ENCODE assay signal across 13 cellular contexts in the genomic region with DNA sequence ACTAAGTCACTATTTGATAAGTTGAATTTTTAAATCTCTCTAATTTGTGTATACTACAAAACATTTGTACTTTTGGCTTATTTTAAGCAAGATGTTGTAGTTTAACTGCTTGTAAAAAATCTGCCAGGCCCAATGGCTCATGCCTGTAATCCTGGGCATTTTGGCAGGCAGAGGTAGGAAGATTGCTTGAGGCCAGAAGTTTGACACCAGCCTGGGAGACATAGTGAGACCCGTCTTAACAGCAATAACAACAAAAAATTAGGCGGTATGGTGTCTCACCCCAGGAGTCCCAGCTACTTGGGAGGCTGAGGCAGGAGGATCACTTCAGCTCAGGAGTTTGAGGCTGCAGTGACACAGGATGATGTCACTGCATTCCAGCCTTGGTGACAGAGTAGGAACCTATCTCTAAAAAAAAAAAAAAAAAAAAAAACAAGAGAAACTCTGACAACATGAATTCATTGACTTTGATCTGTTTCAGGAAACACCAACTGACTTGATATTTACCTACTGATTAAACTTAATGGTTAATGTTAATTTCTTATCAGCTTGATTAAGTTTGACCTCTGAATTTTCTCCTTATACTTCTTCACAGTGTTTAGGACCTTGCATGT. TPM values are rescaled to one million over a fixed set of nuclear protein-coding genes. Genes with fewer than 3 reads are reported as not detected.
DNase-seq lines count a peak whose midpoint lies in the region; ATAC-seq and TF ChIP-seq lines count a peak whose summit lies in the region.
"Had no signal": no experiment of that assay in that cellular context is flagged by ENCODE, and none has a peak within 500 bp of the region (broad histone marks: within the 10 kb centered on the region; RNA-seq: fewer than 3 reads in every experiment).

No MANE protein-coding gene starts in this region.

- H3K27ac ChIP-seq in breast epithelium (no peak overlapping the region), brain microvascular endothelial cell (peak overlapping the region; percentile 32), lung (ENCODE audit: low read depth in 1 of 2, low read length in 1 of 2) (no peak overlapping the region), upper lobe of left lung (peak overlapping the region in 3 of 4 donors; percentile 3 to 44 (median 10))
- H3K27ac ChIP-seq: left ventricle myocardium inferior had no signal

- peak; percentile 29 for ATAC-seq in lung (ENCODE audit: insufficient read depth, low FRiP score)
- ATAC-seq in upper lobe of left lung (ENCODE audit: low FRiP score in 2 of 2): no peak
- ATAC-seq in GM21529 (IDR thresholded peaks at IDR 0.05; ENCODE audit: unreplicated experiment): no peak
- ATAC-seq in left cardiac atrium: no peak
- ATAC-seq: stimulated activated naive CD8-positive, alpha-beta T cell treated with anti-CD3 and anti-CD28 coated beads, Interleukin-15, Interleukin-2, amounts not matched to agents 100 U/mL and 50 U/mL, for 24 hours had no signal

- H3K36me3 ChIP-seq in breast epithelium: no peaks in the 10 kb centered on the region
- H3K36me3 ChIP-seq in brain microvascular endothelial cell (replicated peaks): no peaks in the 10 kb centered on the region
- H3K36me3 ChIP-seq in lung (ENCODE audit: control insufficient read depth in 2 of 2, insufficient read depth in 2 of 2, low read length in 2 of 2): no peaks in the 10 kb centered on the region
- H3K36me3 ChIP-seq in upper lobe of left lung: no peaks in the 10 kb centered on the region
- H3K36me3 ChIP-seq: HAP-1, left ventricle myocardium inferior had no signal

- no peaks in the 10 kb centered on the region for H3K27me3 ChIP-seq in breast epithelium
- no peaks in the 10 kb centered on the region for H3K27me3 ChIP-seq in brain microvascular endothelial cell (replicated peaks)
- no peaks in the 10 kb centered on the region for H3K27me3 ChIP-seq in lung (ENCODE audit: control insufficient read depth, insufficient read depth)
- H3K27me3 ChIP-seq in upper lobe of left lung: no peaks in the 10 kb centered on the region

- H3K4me1 ChIP-seq in breast epithelium (no peaks in the 10 kb centered on the region), lung (ENCODE audit: control insufficient read depth in 2 of 2, insufficient read depth in 2 of 2, low read length in 2 of 2) (peaks cover 2 to 8% of the 10 kb centered on the region in 2 donors), upper lobe of left lung (peaks cover 0 to 3% (median 0%) of the 10 kb centered on the region in 4 donors)
- H3K4me1 ChIP-seq: HAP-1, left ventricle myocardium inferior had no signal

- peaks cover 46% of the 10 kb centered on the region for H3K4me1 Mint-ChIP-seq in MCF 10A (ENCODE audit: insufficient read depth, unreplicated experiment)
- H3K4me1 Mint-ChIP-seq: endodermal cell had no signal

- H3K27me3 Mint-ChIP-seq in MCF 10A (ENCODE audit: insufficient read depth, unreplicated experiment): no peaks in the 10 kb centered on the region

- POLR2A ChIA-PET in MCF 10A (lab: Yijun Ruan, JAX): interaction anchor here (0.6 to 2.5 kb wide), 8 partner anchors 8 to 141 kb away, joined by 3 to 23 read pairs (median 6); a partner anchor contains a TSS

- peak overlapping the region; percentile 8 for H3K4me3 Mint-ChIP-seq in MCF 10A (ENCODE audit: unreplicated experiment)
- H3K4me3 Mint-ChIP-seq: endodermal cell had no signal

- no peaks in the 10 kb centered on the region for H3K9me3 ChIP-seq in breast epithelium
- H3K9me3 ChIP-seq in lung (ENCODE audit: control insufficient read depth in 2 of 2, insufficient read depth in 1 of 2, low read length in 1 of 2): no peaks in the 10 kb centered on the region
- no peaks in the 10 kb centered on the region for H3K9me3 ChIP-seq in upper lobe of left lung
- H3K9me3 ChIP-seq: HAP-1, left ventricle myocardium inferior had no signal

- in situ Hi-C loops in brain microvascular endothelial cell (cut with HindIII; ENCODE audit: low pct_ligation_motif_present, low sequenced_read_pairs): no loop called here

- no TSS peak for BruUV-seq in MCF 10A (replicated peaks; lab: Mats Ljungman, UMichigan)

- H3K36me3 Mint-ChIP-seq in MCF 10A (ENCODE audit: insufficient read depth, unreplicated experiment): peaks cover 6% of the 10 kb centered on the region

- CTCF ChIA-PET in MCF 10A (lab: Yijun Ruan, JAX): interaction anchor here (0.6 kb wide), 1 partner anchor 343 kb away, joined by 3 read pairs; a partner anchor contains a TSS

- intact Hi-C loops in MCF 10A (cut with micrococcal nuclease): loop anchor here (5.0 kb wide), 1 partner anchor 56 kb away; no protein-coding TSS in a partner anchor
- intact Hi-C loops in breast epithelium (cut with DNase I; ENCODE audit: low total_unique reads): no loop called here
- intact Hi-C loops in left cardiac atrium (cut with DNase I): no loop called here

- no peak for TF ChIP-seq CTCF in MCF 10A (IDR thresholded peaks at IDR 0.05; ENCODE audit: unreplicated experiment)
- TF ChIP-seq CTCF in breast epithelium (IDR thresholded peaks at IDR 0.05): no peak
- no peak for TF ChIP-seq CTCF in brain microvascular endothelial cell (IDR thresholded peaks at IDR 0.05; ENCODE audit: low read depth, low read length, missing control alignments)
- TF ChIP-seq CTCF in lung (IDR thresholded peaks at IDR 0.05; ENCODE audit: control extremely low read depth, extremely low read depth): no peak
- no peak for TF ChIP-seq CTCF in upper lobe of left lung (IDR thresholded peaks at IDR 0.05)

- peak overlapping the region; percentile 89 for H3K27ac Mint-ChIP-seq in MCF 10A (ENCODE audit: low read depth, unreplicated experiment)
- H3K27ac Mint-ChIP-seq: endodermal cell had no signal

- no peak for TF ChIP-seq EP300 in upper lobe of left lung (IDR thresholded peaks at IDR 0.05)

- H3K4me3 ChIP-seq in breast epithelium (no peak overlapping the region), brain microvascular endothelial cell (ENCODE audit: low read depth, low read length) (no peak overlapping the region), lung (no peak overlapping the region), upper lobe of left lung (no peak overlapping the region)
- H3K4me3 ChIP-seq: HAP-1, left ventricle myocardium inferior had no signal

- DNase-seq in MCF 10A (ENCODE audit: unreplicated experiment) (peak; percentile 54), breast epithelium (ENCODE audit: low spot score in 2 of 2) (no peak), brain microvascular endothelial cell (no peak), lung (ENCODE audit: low spot score) (no peak), upper lobe of left lung (no peak), left cardiac atrium (no peak), NCI-H187 treated with DMSO at 0.1 percent for 48 hours (lab: John Stamatoyannopoulos, UW) (no peak)
- DNase-seq: activated gamma-delta T cell; endodermal cell; left ventricle myocardium inferior; stimulated activated naive CD8-positive, alpha-beta T cell treated with anti-CD3 and anti-CD28 coated beads, Interleukin-15, Interleukin-2, amounts not matched to agents 100 U/mL and 50 U/mL, for 24 hours had no signal

- H3K9me3 Mint-ChIP-seq in MCF 10A (ENCODE audit: unreplicated experiment): no peaks in the 10 kb centered on the region

- WGBS in lung, 2 donors: 96 to 98% methylated on average over 2 of the region's 2 CpGs
- WGBS in upper lobe of left lung, 2 donors: 87 to 96% methylated on average over 2 of the region's 2 CpGs

- no peak for TF ChIP-seq POLR2A in breast epithelium (IDR thresholded peaks at IDR 0.05)
- no peak for TF ChIP-seq POLR2A in upper lobe of left lung (IDR thresholded peaks at IDR 0.05)

RNA-seq across cellular contexts. Expression of a gene that starts 8.9 kb away (rescaled TPM):
- total RNA-seq in MCF 10A (2022) (14.8 and 19.8 TPM in 2 replicates), breast epithelium (10 to 100 TPM in 2 of 3 donors, under 1 TPM in 1; 0.32 to 50.2 (median 22.3) TPM), lung (10 to 100 TPM; 21.8 to 27.1 TPM), upper lobe of left lung (10 to 100 TPM; 13.5 to 36.1 (median 20.5) TPM), left cardiac atrium (10 to 100 TPM; 13.0 to 14.2 TPM)
- polyA plus RNA-seq in lung: 1 to 10 TPM; 1.5 to 2.2 TPM

Comparison
In these comparisons a context has a peak if more than half of its experiments do, and no peak if none do; other contexts are left out.
1. H3K27ac ChIP-seq: peak in brain microvascular endothelial cell (single experiment) and upper lobe of left lung (3 of 4); none in breast epithelium (0 of 2) and lung (0 of 2).